7 cellular contexts compared by ENCODE assay signal in the genomic region with DNA sequence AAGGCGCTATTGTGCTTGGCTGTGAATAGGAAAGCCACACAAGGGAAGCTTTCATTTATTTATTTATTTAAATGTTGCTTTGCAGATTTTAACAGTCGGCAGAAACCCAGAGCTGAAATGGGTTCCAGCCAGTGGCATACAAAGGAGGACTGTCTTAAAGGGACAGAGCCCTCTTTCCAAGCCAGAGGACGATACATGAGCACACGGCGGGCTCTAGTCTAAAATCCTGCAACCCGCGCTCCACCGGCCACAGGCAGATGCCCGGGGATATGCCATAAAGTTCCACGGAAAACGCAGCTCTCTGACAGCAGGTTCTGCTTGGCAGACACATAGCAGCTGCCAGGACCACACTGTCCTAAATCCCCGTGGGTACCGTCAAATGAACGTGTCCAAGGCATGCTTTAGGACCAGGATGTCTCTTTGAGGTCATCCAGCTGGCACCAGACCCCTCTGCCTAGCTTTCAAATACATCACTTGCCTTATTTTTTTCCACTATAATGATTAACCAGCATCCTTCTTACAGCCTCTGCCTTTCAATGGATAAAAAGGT.
A peak's percentile ranks its signal among the peaks of the same experiment; 100 is the strongest.
DNase-seq lines count a peak whose midpoint lies in the region; ATAC-seq and TF ChIP-seq lines count a peak whose summit lies in the region.

No MANE protein-coding gene starts in this region.

- peak overlapping the region; percentile 75 for H2AFZ ChIP-seq in mammary epithelial cell (ENCODE audit: low read depth, low read length)

- no TSS peak for BruUV-seq in mammary epithelial cell (replicated peaks; lab: Mats Ljungman, UMichigan)

- H3K9me3 ChIP-seq in mammary epithelial cell (replicated peaks; ENCODE audit: insufficient read depth, low read length), result no peaks in the 10 kb centered on the region
- H3K9me3 ChIP-seq in suprapubic skin, result no peaks in the 10 kb centered on the region

- H3K36me3 ChIP-seq in mammary epithelial cell (ENCODE audit: insufficient read depth, low read length), result no peaks in the 10 kb centered on the region
- no peaks in the 10 kb centered on the region for H3K36me3 ChIP-seq in suprapubic skin

- H3K4me1 ChIP-seq in mammary epithelial cell (ENCODE audit: insufficient read depth, low read length), result peaks cover 36% of the 10 kb centered on the region
- peaks cover 61% of the 10 kb centered on the region for H3K4me1 ChIP-seq in suprapubic skin

- peaks cover 99% of the 10 kb centered on the region for H3K79me2 ChIP-seq in mammary epithelial cell (ENCODE audit: insufficient read depth, low read length)

- H3K4me2 ChIP-seq in mammary epithelial cell (ENCODE audit: insufficient read depth, low read depth, low read length), result peak overlapping the region; percentile 95

- TF ChIP-seq CTCF in GM12864 (IDR thresholded peaks at IDR 0.05; ENCODE audit: low read depth, low read length, missing control alignments) (no peak), mammary epithelial cell (conservative IDR thresholded peaks at IDR 0.05 in 1 of 2, IDR thresholded peaks at IDR 0.05 in 1 of 2; ENCODE audit: extremely low read depth in 1 of 2, insufficient read depth in 1 of 2, low read depth in 1 of 2, low read length in 2 of 2) (no peak), suprapubic skin (IDR thresholded peaks at IDR 0.05) (no peak)

- no peak for TF ChIP-seq EP300 in suprapubic skin (IDR thresholded peaks at IDR 0.05)

- intact Hi-C loops in mammary epithelial cell (cut with micrococcal nuclease), result no loop called here

- TF ChIP-seq POLR2A in suprapubic skin (IDR thresholded peaks at IDR 0.05), result no peak

- WGBS in mammary epithelial cell (ENCODE audit: low coverage, missing lambda C conversion rate), result 12% methylated on average over 14 of the region's 14 CpGs
- WGBS in suprapubic skin, result 9% methylated on average over 8 of the region's 14 CpGs

- peak; percentile 69 for ATAC-seq in left lobe of liver
- no peak for ATAC-seq in HG03039 (IDR thresholded peaks at IDR 0.05; ENCODE audit: unreplicated experiment)

- H3K27me3 ChIP-seq in mammary epithelial cell (ENCODE audit: insufficient read depth, low read length) (no peaks in the 10 kb centered on the region), suprapubic skin (no peaks in the 10 kb centered on the region)

- peak overlapping the region; percentile 67 for H3K9ac ChIP-seq in mammary epithelial cell (ENCODE audit: insufficient read depth, low read length)

- H3K4me3 ChIP-seq in GM12864 (ENCODE audit: low read depth, low read length), result peak overlapping the region; percentile 50
- H3K4me3 ChIP-seq in mammary epithelial cell (replicated peaks in 1 of 3; ENCODE audit: insufficient read depth in 1 of 3, low read depth in 2 of 3, low read length in 3 of 3), result peak overlapping the region; percentile 34 to 43 (median 39)
- peak overlapping the region; percentile 48 for H3K4me3 ChIP-seq in suprapubic skin

- H3K27ac ChIP-seq in mammary epithelial cell (ENCODE audit: insufficient read depth, low read depth, low read length), result peak overlapping the region; percentile 62
- peak overlapping the region; percentile 63 for H3K27ac ChIP-seq in suprapubic skin

- CTCF ChIA-PET in mammary epithelial cell (lab: Charles Lee; ENCODE audit: low non-redundant PET), result interaction anchor here (0.5 to 0.6 kb wide), 3 partner anchors 9 to 71 kb away, joined by 3 to 9 read pairs (median 3); no protein-coding TSS in a partner anchor

- no peak for DNase-seq in GM12864 (ENCODE audit: low read depth)
- DNase-seq in NCI-H2227 treated with DMSO at 0.1 percent for 48 hours (lab: John Stamatoyannopoulos, UW), result peak; percentile 61
- DNase-seq in mammary epithelial cell, result peak; percentile 32
- peak; percentile 70 for DNase-seq in left lobe of liver (ENCODE audit: low spot score)
- DNase-seq in suprapubic skin (ENCODE audit: low spot score in 2 of 2), result no peak
- no peak for DNase-seq in NCI-H1930 (lab: John Stamatoyannopoulos, UW)

- in situ Hi-C loops in mammary epithelial cell (cut with MboI; ENCODE audit: low sequenced_read_pairs in 2 of 2), result no loop called here

- no peaks in the 10 kb centered on the region for H4K20me1 ChIP-seq in mammary epithelial cell (ENCODE audit: insufficient read depth, low read length)

- dilution Hi-C loops in mammary epithelial cell (cut with HindIII; ENCODE audit: low sequenced_read_pairs), result no loop called here

Comparison
In these comparisons a context has a peak if more than half of its experiments do, and no peak if none do; other contexts are left out.
1. DNase-seq: peak in NCI-H2227 treated with DMSO at 0.1 percent for 48 hours (single experiment), mammary epithelial cell (single experiment) and left lobe of liver (single experiment); none in GM12864 (single experiment), suprapubic skin (0 of 2) and NCI-H1930 (0 of 2).
2. Peak in every context shown above with its lines, with median percentiles within 50 percentile points of each other: H3K4me3 ChIP-seq.